ENCODE assay signal across 9 cellular contexts in genomic region chr2:160494243-160494642, GRCh38. TPM values are rescaled to one million over a fixed set of nuclear protein-coding genes. Genes with fewer than 3 reads are reported as not detected.
A peak's percentile ranks its signal among the peaks of the same experiment; 100 is the strongest.
DNase-seq lines count a peak whose midpoint lies in the region; ATAC-seq and TF ChIP-seq lines count a peak whose summit lies in the region.
"Had no signal": no experiment of that assay in that cellular context is flagged by ENCODE, and none has a peak within 500 bp of the region (broad histone marks: within the 10 kb centered on the region; RNA-seq: fewer than 3 reads in every experiment).

No MANE protein-coding gene starts in this region.

- 3 to 5% (median 4%) methylated on average over 8 of the region's 8 CpGs for WGBS in heart left ventricle, 4 donors
- 7 to 8% methylated on average over 8 of the region's 8 CpGs for WGBS in aorta, 2 donors

- ATAC-seq in heart left ventricle (peak in 2 of 4 donors; percentile 6 to 13), left cardiac atrium (no peak), aorta (ENCODE audit: low FRiP score) (no peak), HG02610 (IDR thresholded peaks at IDR 0.05; ENCODE audit: unreplicated experiment) (no peak)
- ATAC-seq: GM12878 had no signal

- peaks cover 0 to 32% (median 14%) of the 10 kb centered on the region in 12 donors for H3K4me1 ChIP-seq in heart left ventricle
- H3K4me1 ChIP-seq in breast epithelium: no peaks in the 10 kb centered on the region
- H3K4me1 ChIP-seq in aorta (ENCODE audit: control insufficient read depth in 1 of 2, insufficient read depth in 2 of 2, low read length in 2 of 2): peaks cover 2% of the 10 kb centered on the region in 2 donors

- H3K36me3 ChIP-seq in heart left ventricle: no peaks in the 10 kb centered on the region
- H3K36me3 ChIP-seq in breast epithelium: no peaks in the 10 kb centered on the region
- H3K36me3 ChIP-seq in aorta (ENCODE audit: control insufficient read depth in 1 of 2, insufficient read depth in 2 of 2, low read length in 1 of 2): no peaks in the 10 kb centered on the region

- H3K4me3 ChIP-seq in heart left ventricle (peak overlapping the region; percentile 72 to 98 (median 88)), breast epithelium (peak overlapping the region; percentile 71 to 93 (median 85)), aorta (ENCODE audit: low read length in 2 of 2) (peak overlapping the region; percentile 44 to 75)

- intact Hi-C loops in heart left ventricle (cut with DNase I): loop anchor here in 9 of 10 donors (5.0 to 10.0 kb wide), 15 partner anchors 67 to 571 kb away; no protein-coding TSS in a partner anchor
- intact Hi-C loops in left cardiac atrium (cut with DNase I): loop anchor here (5.0 to 10.0 kb wide), 2 partner anchors 62 to 169 kb away; no protein-coding TSS in a partner anchor
- intact Hi-C loops in breast epithelium (cut with DNase I; ENCODE audit: low total_unique reads): no loop called here
- intact Hi-C loops in aorta (cut with DNase I): loop anchor here (5.0 to 10.0 kb wide), 5 partner anchors 59 to 471 kb away; no protein-coding TSS in a partner anchor

- H3K9me3 ChIP-seq in heart left ventricle: no peaks in the 10 kb centered on the region
- H3K9me3 ChIP-seq in breast epithelium: no peaks in the 10 kb centered on the region
- H3K9me3 ChIP-seq in aorta (ENCODE audit: control insufficient read depth, low read length): no peaks in the 10 kb centered on the region

- peak overlapping the region; percentile 94 to 98 (median 98) for H3K27ac ChIP-seq in heart left ventricle
- peak overlapping the region; percentile 97 to 98 for H3K27ac ChIP-seq in breast epithelium
- no peak overlapping the region for H3K27ac ChIP-seq in aorta (ENCODE audit: low read depth in 1 of 2, low read length in 2 of 2)

- TF ChIP-seq POLR2A in heart left ventricle (IDR thresholded peaks at IDR 0.05) (no peak), breast epithelium (IDR thresholded peaks at IDR 0.05) (no peak)

- H3K27me3 ChIP-seq in heart left ventricle (no peaks in the 10 kb centered on the region), breast epithelium (no peaks in the 10 kb centered on the region), aorta (ENCODE audit: control insufficient read depth in 1 of 2, insufficient read depth in 2 of 2, low read length in 1 of 2) (no peaks in the 10 kb centered on the region)

- TF ChIP-seq CTCF in heart left ventricle (IDR thresholded peaks at IDR 0.05): no peak
- no peak for TF ChIP-seq CTCF in breast epithelium (IDR thresholded peaks at IDR 0.05)

- peak in 1 of 5 donors; percentile 46 for DNase-seq in heart left ventricle
- no peak for DNase-seq in left cardiac atrium
- DNase-seq in breast epithelium (ENCODE audit: low spot score in 2 of 2): no peak
- DNase-seq in lung microvascular endothelial cell (ENCODE audit: low read depth in 2 of 2): peak; percentile 3 to 24
- DNase-seq in aorta: no peak
- no peak for DNase-seq in NCI-H1092 (lab: John Stamatoyannopoulos, UW)
- no peak for DNase-seq in stimulated activated CD4-positive, alpha-beta T cell treated with anti-CD3 and anti-CD28 coated beads, Interleukin-4, amount 100 ng/mL, for 4 hours

RNA-seq across cellular contexts. Expression of gene RBMS1, which starts 0.6 kb away (rescaled TPM):
- total RNA-seq in heart left ventricle (100 to 1,000 TPM in 1 of 9 donors, 10 to 100 TPM in 8; 44.2 to 102 (median 61.5) TPM), left cardiac atrium (10 to 100 TPM; 56.8 to 74.8 TPM), breast epithelium (10 to 100 TPM; 81.3 to 96.2 (median 92.1) TPM), lung microvascular endothelial cell (41.8 and 74.2 TPM in 2 replicates), aorta (100 to 1,000 TPM; 119 to 146 TPM)
- polyA plus RNA-seq in heart left ventricle (10 to 100 TPM; 32.4 to 38.1 TPM), aorta (10 to 100 TPM; 32.8 to 79.8 TPM)

Comparison
In these comparisons a context has a peak if more than half of its experiments do, and no peak if none do; other contexts are left out.
1. DNase-seq: peak in lung microvascular endothelial cell (2 of 2); none in left cardiac atrium (single experiment), breast epithelium (0 of 2), aorta (0 of 2), NCI-H1092 (single experiment) and stimulated activated CD4-positive, alpha-beta T cell treated with anti-CD3 and anti-CD28 coated beads, Interleukin-4, amount 100 ng/mL, for 4 hours (0 of 2).
2. H3K27ac ChIP-seq: peak in heart left ventricle (12 of 12) and breast epithelium (2 of 2); none in aorta (0 of 2).
3. Peak in every context shown above with its lines, with median percentiles within 50 percentile points of each other: H3K4me3 ChIP-seq.